8 cellular contexts compared by ENCODE assay signal in genomic region chr18:50356036-50356945, GRCh38. TPM values are rescaled to one million over a fixed set of nuclear protein-coding genes. Genes with fewer than 3 reads are reported as not detected.
A peak's percentile ranks its signal among the peaks of the same experiment; 100 is the strongest.
DNase-seq lines count a peak whose midpoint lies in the region; ATAC-seq and TF ChIP-seq lines count a peak whose summit lies in the region.

No MANE protein-coding gene starts in this region.

- 16 to 31% methylated on average over 4 of the region's 4 CpGs for WGBS in transverse colon (ENCODE audit: low coverage in 1 of 2), 2 donors

- 0 out of 2 replicates have a peak overlapping the region, but pooled peaks have one; percentile 36 for H2AFZ ChIP-seq in PC-9

- H3K36me3 ChIP-seq in cardiac muscle cell, result no peaks in the 10 kb centered on the region
- H3K36me3 ChIP-seq in PC-9 (ENCODE audit: low read depth), result no peaks in the 10 kb centered on the region
- H3K36me3 ChIP-seq in transverse colon, result no peaks in the 10 kb centered on the region

- no peak for TF ChIP-seq EP300 in transverse colon (IDR thresholded peaks at IDR 0.05; ENCODE audit: low read depth)

- peak; percentile 64 for ATAC-seq in HG02973 (IDR thresholded peaks at IDR 0.05; ENCODE audit: unreplicated experiment)
- ATAC-seq in foreskin keratinocyte, result peak; percentile 74

- H3K79me2 ChIP-seq in PC-9 (ENCODE audit: low read depth), result no peaks in the 10 kb centered on the region

- no peak for TF ChIP-seq POLR2A in transverse colon (IDR thresholded peaks at IDR 0.05)

- no peaks in the 10 kb centered on the region for H3F3A ChIP-seq in PC-9 (ENCODE audit: insufficient read depth, low read depth)

- no peaks in the 10 kb centered on the region for H4K20me1 ChIP-seq in PC-9 (ENCODE audit: insufficient read depth)

- intact Hi-C loops in cardiac septum (cut with DNase I), result loop anchor here (10.0 kb wide), 1 partner anchor 341 kb away; no protein-coding TSS in a partner anchor
- intact Hi-C loops in PC-9 (cut with micrococcal nuclease; ENCODE audit: unreplicated experiment), result loop anchor here (5.0 kb wide), 2 partner anchors 139 to 844 kb away; no protein-coding TSS in a partner anchor
- intact Hi-C loops in transverse colon (cut with DNase I; ENCODE audit: low total_unique reads), result no loop called here

- H3K9me3 ChIP-seq in cardiac muscle cell (ENCODE audit: low read depth), result no peaks in the 10 kb centered on the region
- H3K9me3 ChIP-seq in PC-9 (ENCODE audit: insufficient read depth, low read depth), result no peaks in the 10 kb centered on the region
- no peaks in the 10 kb centered on the region for H3K9me3 ChIP-seq in transverse colon

- H3K4me1 ChIP-seq in cardiac muscle cell (ENCODE audit: low read depth) (peaks cover 16% of the 10 kb centered on the region), PC-9 (replicated peaks; ENCODE audit: insufficient read depth) (peaks cover 10% of the 10 kb centered on the region), foreskin keratinocyte (no peaks in the 10 kb centered on the region), transverse colon (no peaks in the 10 kb centered on the region)

- 0 out of 2 replicates have a peak overlapping the region, but pooled peaks have one; percentile 11 for H3K4me2 ChIP-seq in PC-9

- CTCF ChIA-PET in PC-9 (lab: Charles Lee), result interaction anchor here (0.5 to 1.2 kb wide), 6 partner anchors 49 to 813 kb away, joined by 3 to 6 read pairs (median 4); no protein-coding TSS in a partner anchor

- BruUV-seq in PC-9 (replicated peaks; lab: Mats Ljungman, UMichigan), result no TSS peak

- POLR2A ChIA-PET in PC-9 (lab: Charles Lee; ENCODE audit: unreplicated experiment), result interaction anchor here (0.7 kb wide), 1 partner anchor 72 kb away, joined by 5 read pairs; no protein-coding TSS in a partner anchor

- no peaks in the 10 kb centered on the region for H3K9me2 ChIP-seq in PC-9 (ENCODE audit: insufficient read depth)

- TF ChIP-seq CTCF in cardiac muscle cell (IDR thresholded peaks at IDR 0.05; ENCODE audit: low read depth, low read length) (peak; percentile 13), PC-9 (conservative IDR thresholded peaks at IDR 0.05) (no peak), foreskin keratinocyte (conservative IDR thresholded peaks at IDR 0.05) (no peak), transverse colon (IDR thresholded peaks at IDR 0.05) (no peak)

- H3K27me3 ChIP-seq in cardiac muscle cell (no peaks in the 10 kb centered on the region), PC-9 (ENCODE audit: insufficient read depth, low read depth) (no peaks in the 10 kb centered on the region), foreskin keratinocyte (peaks cover 8% of the 10 kb centered on the region), transverse colon (no peaks in the 10 kb centered on the region)

- H3K4me3 ChIP-seq in cardiac muscle cell (no peak overlapping the region), PC-9 (no peak overlapping the region), transverse colon (no peak overlapping the region)

- H3K27ac ChIP-seq in cardiac muscle cell (peak overlapping the region; percentile 75), PC-9 (no peak overlapping the region), foreskin keratinocyte (no peak overlapping the region), transverse colon (no peak overlapping the region)

- in situ Hi-C loops in transverse colon (cut with MboI; ENCODE audit: low pct_ligation_motif_present in 1 of 4, low pct_unique_long_range_greater_than_20kb in 1 of 4, low sequenced_read_pairs in 3 of 4), result loop anchor here (10.0 to 25.0 kb wide), 4 partner anchors 141 to 344 kb away; no protein-coding TSS in a partner anchor

- DNase-seq in cardiac muscle cell (ENCODE audit: low read depth in 1 of 2, low spot score in 1 of 2), result peak; percentile 20 to 52
- DNase-seq in cardiac septum (ENCODE audit: low spot score), result no peak
- no peak for DNase-seq in PC-9
- peak; percentile 18 to 52 for DNase-seq in foreskin keratinocyte
- DNase-seq in transverse colon, result no peak
- no peak for DNase-seq in NCI-H1092 (lab: John Stamatoyannopoulos, UW)
- no peak for DNase-seq in dedifferentiated amniotic fluid mesenchymal stem cell (ENCODE audit: extremely low spot score)

RNA-seq across cellular contexts. Expression of gene SKA1, which starts 18.6 kb away (rescaled TPM):
- total RNA-seq in cardiac muscle cell (3.0 and 8.5 TPM in 2 replicates), cardiac septum (0.13 TPM), PC-9 (2021) (14.7 and 18.3 TPM in 2 replicates), foreskin keratinocyte (26.7 and 29.4 TPM in 2 replicates), transverse colon (1 to 10 TPM in 1 of 4 donors, under 1 TPM in 1, not detected in 2; 0.14 to 4.2 TPM)
- polyA plus RNA-seq in cardiac muscle cell (3.3 and 18.3 TPM in 2 replicates), foreskin keratinocyte (12.5 and 16.5 TPM in 2 replicates)

Comparison
In these comparisons a context has a peak if more than half of its experiments do, and no peak if none do; other contexts are left out.
1. DNase-seq: peak in cardiac muscle cell (2 of 2) and foreskin keratinocyte (2 of 2); none in cardiac septum (single experiment), PC-9 (0 of 2), transverse colon (single experiment), NCI-H1092 (single experiment) and dedifferentiated amniotic fluid mesenchymal stem cell (single experiment).